8 cellular contexts compared by ENCODE assay signal in genomic region chr1:197399691-197400521, GRCh38.
A peak's percentile ranks its signal among the peaks of the same experiment; 100 is the strongest.
DNase-seq lines count a peak whose midpoint lies in the region; ATAC-seq and TF ChIP-seq lines count a peak whose summit lies in the region.

No MANE protein-coding gene starts in this region.

- H3K9me3 ChIP-seq in HCT116 (ENCODE audit: control insufficient read depth in 1 of 2, insufficient read depth in 1 of 2, low read depth in 1 of 2, low read length in 2 of 2) = no peaks in the 10 kb centered on the region
- H3K9me3 ChIP-seq in spleen = no peaks in the 10 kb centered on the region

- CTCF ChIA-PET in HCT116 (lab: Charles Lee) = interaction anchor here (0.6 to 1.5 kb wide), 17 partner anchors 8 to 1286 kb away, joined by 3 to 22 read pairs (median 4); no protein-coding TSS in a partner anchor

- H3K27ac ChIP-seq in HCT116 (ENCODE audit: low read depth, low read length) = no peak overlapping the region
- no peak overlapping the region for H3K27ac ChIP-seq in spleen
- no peak overlapping the region for H3K27ac ChIP-seq in coronary artery

- peak overlapping the region; percentile 98 for H2AFZ ChIP-seq in HCT116 (ENCODE audit: low read depth, low read length, poor library complexity, severe bottlenecking)

- peak; percentile 84 for ATAC-seq in HCT116

- H3K79me2 ChIP-seq in HCT116 (ENCODE audit: insufficient read depth, low read length) = no peaks in the 10 kb centered on the region

- POLR2A ChIA-PET in HCT116 (lab: Charles Lee) = no interaction called here

- TF ChIP-seq CTCF in GM10266 (IDR thresholded peaks at IDR 0.05; ENCODE audit: control insufficient read depth, insufficient read depth, low read depth, missing control alignments) = peak; percentile 57
- TF ChIP-seq CTCF in HCT116 (IDR thresholded peaks at IDR 0.05 in 2 of 3, conservative IDR thresholded peaks at IDR 0.05 in 1 of 3; ENCODE audit: borderline replicate concordance in 1 of 3, insufficient read depth in 1 of 3, low read depth in 2 of 3, low read length in 2 of 3) = peak; percentile 32 to 76 (median 68); a peak in 5 of 6 replicates
- TF ChIP-seq CTCF in spleen (IDR thresholded peaks at IDR 0.05 in 8 of 11, conservative IDR thresholded peaks at IDR 0.05 in 3 of 11) = peak in 8 of 11 experiments; percentile 10 to 45 (median 38)
- no peak for TF ChIP-seq CTCF in coronary artery (IDR thresholded peaks at IDR 0.05)

- no peaks in the 10 kb centered on the region for H3K36me3 ChIP-seq in HCT116 (ENCODE audit: control insufficient read depth in 1 of 2, insufficient read depth in 2 of 2, low read length in 2 of 2)
- no peaks in the 10 kb centered on the region for H3K36me3 ChIP-seq in spleen

- 10 to 20% (median 15%) methylated on average over 4 of the region's 4 CpGs for WGBS in spleen, 5 donors

- H3K27me3 ChIP-seq in HCT116 (ENCODE audit: insufficient read depth, low read length) (no peaks in the 10 kb centered on the region), spleen (replicated peaks in 1 of 7) (no peaks in the 10 kb centered on the region)

- peak; percentile 72 for DNase-seq in ACHN
- peak; percentile 45 for DNase-seq in GM10266 (ENCODE audit: extremely low spot score)
- peak; percentile 74 for DNase-seq in HCT116 (ENCODE audit: low read depth, low spot score)
- DNase-seq in M059J (ENCODE audit: low read depth) = peak; percentile 66
- DNase-seq in SIG-M5 treated with dmso at 0.1 percent for 504 hours (lab: John Stamatoyannopoulos, UW; ENCODE audit: unreplicated experiment) = peak; percentile 76
- peak; percentile 82 to 83 for DNase-seq in erythroblast (lab: John Stamatoyannopoulos, UW)
- DNase-seq in spleen = no peak
- DNase-seq in coronary artery (ENCODE audit: low spot score) = no peak

- peak; percentile 61 for TF ChIP-seq RAD21 in HCT116 (IDR thresholded peaks at IDR 0.05; ENCODE audit: low read depth)

- H3K9ac ChIP-seq in HCT116 (ENCODE audit: low read length) = no peak overlapping the region

- no peak overlapping the region for H3K4me3 ChIP-seq in HCT116 (replicated peaks in 1 of 2; ENCODE audit: low read depth in 1 of 2, low read length in 2 of 2)
- no peak overlapping the region for H3K4me3 ChIP-seq in spleen
- H3K4me3 ChIP-seq in coronary artery = no peak overlapping the region

- H3K9me2 ChIP-seq in HCT116 (ENCODE audit: insufficient read depth) = no peaks in the 10 kb centered on the region

- no TSS peak for BruUV-seq in HCT116 (replicated peaks; lab: Mats Ljungman, UMichigan)

- H4K20me1 ChIP-seq in HCT116 (ENCODE audit: insufficient read depth) = no peaks in the 10 kb centered on the region

- in situ Hi-C loops in ACHN (cut with HindIII; ENCODE audit: low pct_ligation_motif_present, low pct_unique_long_range_greater_than_20kb, low sequenced_read_pairs) = no loop called here

- intact Hi-C loops in HCT116 (cut with micrococcal nuclease) (loop anchor here (10.0 kb wide), 1 partner anchor 1065 kb away; no protein-coding TSS in a partner anchor), spleen (cut with DNase I; ENCODE audit: low total_unique reads) (no loop called here)

- H3K4me1 ChIP-seq in HCT116 (ENCODE audit: control insufficient read depth in 1 of 2, insufficient read depth in 2 of 2, low read length in 2 of 2) (no peaks in the 10 kb centered on the region), spleen (peaks cover 0 to 3% (median 0%) of the 10 kb centered on the region in 6 donors)

- H3K4me2 ChIP-seq in HCT116 (ENCODE audit: low read length) = peak overlapping the region; percentile 28; the same call in 1 of the 2 replicates

- RAD21 ChIA-PET in HCT116 (lab: Charles Lee; ENCODE audit: low non-redundant PET in 1 of 2, low total read pairs in 2 of 2, uncharacterized antibody in 2 of 2, unreplicated experiment in 2 of 2) = interaction anchor here (0.6 to 0.8 kb wide), 4 partner anchors 33 to 525 kb away, joined by 3 to 5 read pairs (median 3); no protein-coding TSS in a partner anchor

- TF ChIP-seq POLR2A in HCT116 (IDR thresholded peaks at IDR 0.05; ENCODE audit: borderline replicate concordance, extremely low read depth, insufficient read depth, insufficient read length) (no peak), erythroblast (IDR thresholded peaks at IDR 0.05; ENCODE audit: low read length) (no peak), spleen (IDR thresholded peaks at IDR 0.05) (no peak)

TF ChIP-seq in HCT116, 20 proteins besides CTCF, POLR2A, EP300 and RAD21:
- no peak for TF ChIP-seq JUND (IDR thresholded peaks at IDR 0.05)
- TF ChIP-seq POLR2AphosphoS5 (IDR thresholded peaks at IDR 0.05; ENCODE audit: low read depth, low read length) = no peak
- no peak for TF ChIP-seq ATF3 (IDR thresholded peaks at IDR 0.05)
- 0 out of 2 replicates have a peak, but pooled peaks have one; percentile 18 for TF ChIP-seq CBX3 (IDR thresholded peaks at IDR 0.05; ENCODE audit: low read depth)
- TF ChIP-seq ELF1 (IDR thresholded peaks at IDR 0.05; ENCODE audit: borderline replicate concordance, low read depth) = no peak
- no peak for TF ChIP-seq EZH2 (IDR thresholded peaks at IDR 0.05)
- TF ChIP-seq CEBPB (IDR thresholded peaks at IDR 0.05; ENCODE audit: low read depth) = peak; percentile 64
- no peak for TF ChIP-seq SIN3A (IDR thresholded peaks at IDR 0.05; ENCODE audit: low read depth)
- no peak for TF ChIP-seq EGR1 (IDR thresholded peaks at IDR 0.05; ENCODE audit: low read depth)
- no peak for TF ChIP-seq YY1 (IDR thresholded peaks at IDR 0.05; ENCODE audit: extremely low read depth, insufficient replicate concordance, low read depth, low read length)
- TF ChIP-seq ZFX (IDR thresholded peaks at IDR 0.05) = no peak
- no peak for TF ChIP-seq MAX (IDR thresholded peaks at IDR 0.05)
- no peak for TF ChIP-seq ZNF274 (IDR thresholded peaks at IDR 0.05; ENCODE audit: low read depth, low read length)
- no peak for TF ChIP-seq SRF (IDR thresholded peaks at IDR 0.05; ENCODE audit: low read depth)

Comparison
In these comparisons a context has a peak if more than half of its experiments do, and no peak if none do; other contexts are left out.
1. DNase-seq: peak in ACHN (single experiment), GM10266 (single experiment), HCT116 (single experiment), M059J (single experiment), SIG-M5 treated with dmso at 0.1 percent for 504 hours (single experiment) and erythroblast (2 of 2); none in spleen (single experiment) and coronary artery (single experiment).